19 cellular contexts compared by ENCODE assay signal in the genomic region with DNA sequence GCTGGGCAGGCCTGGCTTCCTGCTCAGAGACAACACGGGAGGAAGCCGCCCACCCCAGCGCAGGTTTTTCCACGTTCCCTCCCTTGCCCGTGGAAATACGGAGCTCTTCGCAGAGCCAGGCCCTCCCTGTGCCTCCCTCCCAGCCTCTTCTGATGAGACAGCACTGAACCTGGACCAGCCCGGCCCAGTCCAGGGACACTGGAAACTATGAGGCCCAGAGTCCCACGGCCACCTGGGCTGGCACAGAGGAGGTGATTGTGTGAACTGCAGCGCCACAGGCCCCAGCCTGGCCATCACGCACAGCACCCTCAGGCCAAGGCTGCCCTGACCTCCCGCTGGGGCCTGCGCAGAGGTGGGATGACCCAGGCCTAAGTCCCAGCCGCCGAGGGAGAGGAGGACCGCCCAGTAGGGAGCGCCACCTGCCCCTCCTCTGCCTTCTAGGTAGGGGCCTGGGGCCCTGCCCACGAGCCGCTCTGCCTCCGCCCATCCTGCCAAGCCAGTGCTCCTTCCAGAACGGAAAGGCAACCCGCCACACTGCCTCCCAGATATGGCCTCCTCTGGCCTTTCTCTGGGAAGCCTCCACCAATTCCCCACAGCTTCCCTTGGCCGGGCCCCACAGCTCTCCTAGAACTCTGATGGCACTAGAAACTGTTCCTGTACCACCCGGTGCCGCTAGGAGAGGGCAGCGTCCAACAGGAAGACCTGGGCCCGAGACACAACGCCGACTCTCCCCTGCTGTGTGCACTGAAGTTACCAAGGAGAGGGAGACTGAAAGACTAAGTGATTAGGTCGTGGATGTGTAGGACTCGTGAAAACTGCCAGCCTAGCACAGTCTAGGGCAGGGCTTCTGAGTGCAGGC. TPM values are rescaled to one million over a fixed set of nuclear protein-coding genes. Genes with fewer than 3 reads are reported as not detected.
A peak's percentile ranks its signal among the peaks of the same experiment; 100 is the strongest.
DNase-seq lines count a peak whose midpoint lies in the region; ATAC-seq, FAIRE-seq and TF ChIP-seq lines count a peak whose summit lies in the region.
"Had no signal": no experiment of that assay in that cellular context is flagged by ENCODE, and none has a peak within 500 bp of the region (broad histone marks: within the 10 kb centered on the region; RNA-seq: fewer than 3 reads in every experiment).

No MANE protein-coding gene starts in this region.

- no peak for TF ChIP-seq CTCF in IMR-90 (conservative IDR thresholded peaks at IDR 0.05; ENCODE audit: low read depth, low read length)
- TF ChIP-seq CTCF in bronchial epithelial cell (IDR thresholded peaks at IDR 0.05; ENCODE audit: insufficient read depth, low read length, severe bottlenecking) = no peak
- no peak for TF ChIP-seq CTCF in thyroid gland (IDR thresholded peaks at IDR 0.05)
- TF ChIP-seq CTCF in tibial nerve (IDR thresholded peaks at IDR 0.05) = no peak

- dilution Hi-C loops in IMR-90 (cut with HindIII; ENCODE audit: low sequenced_read_pairs, unreplicated experiment) = no loop called here

- WGBS in IMR-90 (ENCODE audit: extremely low coverage in 2 of 2, insufficient read length in 1 of 2), 2 experiments = 88% methylated on average over 17 of the region's 31 CpGs; no CpG with 5 or more reads in 1 of the 2 experiments
- 84 to 89% methylated on average over 25 to 28 of the region's 31 CpGs for WGBS in thyroid gland, 2 donors
- WGBS in tibial nerve, 2 donors = 85 to 92% methylated on average over 26 to 30 of the region's 31 CpGs

- in situ Hi-C loops in IMR-90 (cut with MboI; ENCODE audit: low sequenced_read_pairs) = no loop called here

- H4K20me1 ChIP-seq in IMR-90 (ENCODE audit: insufficient read depth, low read length) = no peaks in the 10 kb centered on the region

- peaks cover 14% of the 10 kb centered on the region for H3K4me1 ChIP-seq in IMR-90 (ENCODE audit: control insufficient read depth, insufficient read depth, low read length)
- peaks cover 32 to 59% of the 10 kb centered on the region in 2 donors for H3K4me1 ChIP-seq in thyroid gland
- H3K4me1 ChIP-seq in tibial nerve = peaks cover 0 to 35% (median 10%) of the 10 kb centered on the region in 4 donors

- H3K18ac ChIP-seq in IMR-90 (ENCODE audit: low read depth, low read length) = no peak overlapping the region

- CTCF ChIA-PET in IMR-90 (lab: Yijun Ruan, JAX) = no interaction called here

- H3K4me3 ChIP-seq in IMR-90 (ENCODE audit: insufficient read depth, low read depth, low read length) = no peak overlapping the region
- no peak overlapping the region for H3K4me3 ChIP-seq in bronchial epithelial cell (ENCODE audit: low read depth, low read length)
- no peak overlapping the region for H3K4me3 ChIP-seq in thyroid gland (replicated peaks in 1 of 3)
- no peak overlapping the region for H3K4me3 ChIP-seq in tibial nerve
- H3K4me3 ChIP-seq: heart right ventricle had no signal

- no peaks in the 10 kb centered on the region for H3K36me3 ChIP-seq in IMR-90 (ENCODE audit: control insufficient read depth, insufficient read depth, low read length)
- no peaks in the 10 kb centered on the region for H3K36me3 ChIP-seq in bronchial epithelial cell (ENCODE audit: control insufficient read depth, insufficient read depth, low read length)
- H3K36me3 ChIP-seq in thyroid gland = no peaks in the 10 kb centered on the region
- H3K36me3 ChIP-seq in tibial nerve = no peaks in the 10 kb centered on the region
- H3K36me3 ChIP-seq: heart right ventricle had no signal

- TF ChIP-seq POLR2A in IMR-90 (IDR thresholded peaks at IDR 0.05; ENCODE audit: low read depth, low read length) (no peak), thyroid gland (IDR thresholded peaks at IDR 0.05) (no peak), tibial nerve (IDR thresholded peaks at IDR 0.05) (no peak)

- FAIRE-seq in bronchial epithelial cell (lab: Jason Lieb, UNC) = no peak
- FAIRE-seq: islet of Langerhans had no signal

- H3K9me1 ChIP-seq in IMR-90 (ENCODE audit: insufficient read depth, low read length) = peaks cover 23% of the 10 kb centered on the region

- ATAC-seq in IMR-90 (ENCODE audit: low read depth) (no peak), esophagus mucosa (no peak)
- ATAC-seq: heart right ventricle had no signal

- H3K14ac ChIP-seq in IMR-90 (replicated peaks; ENCODE audit: low read depth, low read length) = peak overlapping the region; percentile 47

- H3K56ac ChIP-seq in IMR-90 (ENCODE audit: extremely low read depth, insufficient read depth, low read length) = no peak overlapping the region

- no peak overlapping the region for H3K4me2 ChIP-seq in IMR-90 (ENCODE audit: low read depth, low read length)

- no peak overlapping the region for H4K8ac ChIP-seq in IMR-90 (ENCODE audit: low read depth in 2 of 2, low read length in 2 of 2)

- no peak overlapping the region for H2BK15ac ChIP-seq in IMR-90 (ENCODE audit: low read depth, low read length)

- H3K4ac ChIP-seq in IMR-90 (ENCODE audit: low read depth, low read length) = peak overlapping the region; percentile 27; the same call in 1 of the 2 replicates

- H2BK5ac ChIP-seq in IMR-90 (ENCODE audit: low read depth, low read length, poor library complexity, severe bottlenecking) = no peak overlapping the region

- no peak overlapping the region for H3K27ac ChIP-seq in IMR-90 (ENCODE audit: insufficient read depth, low read length)
- H3K27ac ChIP-seq in thyroid gland = peak overlapping the region; percentile 99 to 100 (median 99)
- H3K27ac ChIP-seq in tibial nerve = peak overlapping the region in 2 of 4 donors; percentile 8 to 13
- H3K27ac ChIP-seq: heart right ventricle had no signal

- no peak overlapping the region for H2BK120ac ChIP-seq in IMR-90 (ENCODE audit: low read depth, low read length)

- no peak overlapping the region for H2BK20ac ChIP-seq in IMR-90 (ENCODE audit: low read depth, low read length)

- H3K79me1 ChIP-seq in IMR-90 (ENCODE audit: low read depth in 1 of 2, low read length in 2 of 2) = no peaks in the 10 kb centered on the region

- no peak overlapping the region for H3K23ac ChIP-seq in IMR-90 (ENCODE audit: low read depth, low read length)

- peak overlapping the region; percentile 71 for H2AFZ ChIP-seq in IMR-90 (replicated peaks; ENCODE audit: low read length, poor library complexity)

- no peak for TF ChIP-seq RAD21 in IMR-90 (IDR thresholded peaks at IDR 0.05; ENCODE audit: low read length)

- H2AK9ac ChIP-seq in IMR-90 (replicated peaks; ENCODE audit: low read depth, low read length, poor library complexity) = no peak overlapping the region

- BruUV-seq in IMR-90 (replicated peaks; lab: Mats Ljungman, UMichigan) = no TSS peak

- no peaks in the 10 kb centered on the region for H3K9me3 ChIP-seq in IMR-90 (ENCODE audit: control insufficient read depth, insufficient read depth, low read length)
- H3K9me3 ChIP-seq in thyroid gland = no peaks in the 10 kb centered on the region
- H3K9me3 ChIP-seq in tibial nerve = no peaks in the 10 kb centered on the region
- H3K9me3 ChIP-seq: heart right ventricle had no signal

- no peak overlapping the region; the same call in 1 of the 2 replicates for H2AK5ac ChIP-seq in IMR-90 (ENCODE audit: low read depth, low read length)

- TF ChIP-seq EP300 in tibial nerve (IDR thresholded peaks at IDR 0.05) = no peak

- no peak overlapping the region for H4K91ac ChIP-seq in IMR-90 (ENCODE audit: insufficient read depth, low read depth, low read length)

- H3K27me3 ChIP-seq in IMR-90 (ENCODE audit: control insufficient read depth, insufficient read depth, low read length) = no peaks in the 10 kb centered on the region
- H3K27me3 ChIP-seq in bronchial epithelial cell (ENCODE audit: control insufficient read depth, insufficient read depth, low read length) = no peaks in the 10 kb centered on the region
- H3K27me3 ChIP-seq in thyroid gland = no peaks in the 10 kb centered on the region
- H3K27me3 ChIP-seq in tibial nerve = no peaks in the 10 kb centered on the region
- H3K27me3 ChIP-seq: heart right ventricle had no signal

- POLR2A ChIA-PET in IMR-90 (lab: Charles Lee; ENCODE audit: unreplicated experiment) = no interaction called here

- intact Hi-C loops in IMR-90 (cut with micrococcal nuclease) (no loop called here), thyroid gland (cut with DNase I) (no loop called here)

- DNase-seq in IMR-90 = no peak
- peak; percentile 47 for DNase-seq in bronchial epithelial cell (ENCODE audit: low read depth)
- peak; percentile 54 for DNase-seq in kidney tubule cell (ENCODE audit: low spot score)
- no peak for DNase-seq in thyroid gland
- DNase-seq in HT-29 (ENCODE audit: low spot score) = no peak
- DNase-seq in tibial nerve (ENCODE audit: low spot score in 2 of 2) = no peak
- DNase-seq: activated effector memory CD4-positive, alpha-beta T cell treated with anti-CD3 and anti-CD28 coated beads, Interleukin-2, amount 50 U/mL, for 16 hours; AML-193; effector CD8-positive, alpha-beta T cell; heart right ventricle; Karpas-422; mesenchymal stem cell; NCI-H1092; NCI-H2081 treated with DMSO at 0.1 percent for 48 hours; NCI-H510A; retina; stimulated activated CD8-positive, alpha-beta memory T cell treated with anti-CD3 and anti-CD28 coated beads, Interleukin-4, amount 100 ng/mL, for 48 hours had no signal

- H4K5ac ChIP-seq in IMR-90 (ENCODE audit: low read depth, low read length) = no peak overlapping the region

- H3K9ac ChIP-seq in IMR-90 (ENCODE audit: low read depth, low read length) = no peak overlapping the region

TF ChIP-seq in IMR-90, 13 proteins besides CTCF, POLR2A, EP300 and RAD21:
- TF ChIP-seq RCOR1 (IDR thresholded peaks at IDR 0.05; ENCODE audit: insufficient replicate concordance, low read length) = no peak
- TF ChIP-seq BHLHE40 (IDR thresholded peaks at IDR 0.05; ENCODE audit: low read depth, low read length) = no peak
- TF ChIP-seq FOS (IDR thresholded peaks at IDR 0.05; ENCODE audit: low read depth, low read length) = no peak
- TF ChIP-seq MAZ (IDR thresholded peaks at IDR 0.05; ENCODE audit: borderline replicate concordance, low read depth, low read length) = no peak
- no peak for TF ChIP-seq CEBPB (IDR thresholded peaks at IDR 0.05; ENCODE audit: low read depth, low read length)
- TF ChIP-seq NFE2L2 (IDR thresholded peaks at IDR 0.05; ENCODE audit: low read depth, low read length) = no peak
- TF ChIP-seq CHD1 (IDR thresholded peaks at IDR 0.05; ENCODE audit: low read depth, low read length) = no peak

RNA-seq across cellular contexts. Expression of a gene that starts 57.2 kb away (rescaled TPM):
- 1.4 TPM in 2 replicates for total RNA-seq in IMR-90 (2012; rRNA removed)
- polyA plus RNA-seq in IMR-90 (2012; rRNA removed) = 2.0 and 2.1 TPM in 2 replicates
- polyA plus RNA-seq in IMR-90 (2012; cell fraction: cytosol; rRNA removed) = 2.3 and 2.7 TPM in 2 replicates
- polyA plus RNA-seq in IMR-90 (2012; cell fraction: nucleus; rRNA removed; ENCODE audit: low replicate concordance) = 1.8 and 3.5 TPM in 2 replicates
- 20.8 and 27.8 TPM in 2 replicates for total RNA-seq in bronchial epithelial cell
- total RNA-seq in thyroid gland = 10 to 100 TPM; 11.5 to 19.8 (median 13.4) TPM
- 56.9 and 58.8 TPM in 2 replicates for total RNA-seq in HT-29 (2014; rRNA removed; shearing (Covaris generic))
- 10 to 100 TPM; 71.1 to 98.4 (median 75.6) TPM for total RNA-seq in tibial nerve
- 10.1 TPM for total RNA-seq in esophagus mucosa

Comparison
In these comparisons a context has a peak if more than half of its experiments do, and no peak if none do; other contexts are left out.
1. DNase-seq: peak in bronchial epithelial cell (single experiment) and kidney tubule cell (single experiment); none in IMR-90 (single experiment), thyroid gland (0 of 2), HT-29 (single experiment) and tibial nerve (0 of 2).